Comparison of ENCODE assay signal across 8 cellular contexts in genomic region chrX:154628960-154629359, GRCh38. TPM values are rescaled to one million over a fixed set of nuclear protein-coding genes. Genes with fewer than 3 reads are reported as not detected.
"Had no signal": no experiment of that assay in that cellular context is flagged by ENCODE, and none has a peak within 500 bp of the region (broad histone marks: within the 10 kb centered on the region; RNA-seq: fewer than 3 reads in every experiment).

No MANE protein-coding gene starts in this region.

RNA-seq across cellular contexts. Expression of gene CTAG1B, which starts 9.9 kb away (rescaled TPM):
- total RNA-seq: aorta, colonic mucosa, epithelial cell of proximal tubule, frontal cortex, kidney epithelial cell, lower leg skin, tibial nerve had no signal
- polyA plus RNA-seq: aorta had no signal

RNA-seq across cellular contexts. Expression of gene CTAG2, which starts 24.4 kb away (rescaled TPM):
- total RNA-seq: aorta, colonic mucosa, epithelial cell of proximal tubule, frontal cortex, kidney epithelial cell, lower leg skin, tibial nerve, uterus had no signal

RNA-seq across cellular contexts. Expression of gene CTAG1A, which starts 44.0 kb away (rescaled TPM):
- total RNA-seq: aorta, colonic mucosa, epithelial cell of proximal tubule, frontal cortex, kidney epithelial cell, lower leg skin, tibial nerve, uterus had no signal
- polyA plus RNA-seq: aorta had no signal
